19 cellular contexts compared by ENCODE assay signal in genomic region chr12:124375141-124375788, GRCh38.
DNase-seq lines count a peak whose midpoint lies in the region; ATAC-seq and TF ChIP-seq lines count a peak whose summit lies in the region.
"Had no signal": no experiment of that assay in that cellular context is flagged by ENCODE, and none has a peak within 500 bp of the region (broad histone marks: within the 10 kb centered on the region; RNA-seq: fewer than 3 reads in every experiment).

No MANE protein-coding gene starts in this region.

- H3K27me3 ChIP-seq in foreskin keratinocyte (no peaks in the 10 kb centered on the region), WERI-Rb-1 (ENCODE audit: insufficient read depth, low read depth, severe bottlenecking) (no peaks in the 10 kb centered on the region)
- H3K27me3 ChIP-seq: dorsolateral prefrontal cortex, ovary, right lobe of liver, SJCRH30, vagina had no signal

- peak; percentile 23; the same call in 1 of the 2 replicates for TF ChIP-seq CTCF in VCaP (conservative IDR thresholded peaks at IDR 0.05)
- TF ChIP-seq CTCF in foreskin keratinocyte (conservative IDR thresholded peaks at IDR 0.05), result peak; percentile 28
- no peak for TF ChIP-seq CTCF in WERI-Rb-1 (IDR thresholded peaks at IDR 0.05; ENCODE audit: low read depth, low read length)

- peak overlapping the region; percentile 14 for H3K27ac Mint-ChIP-seq in activated CD4-positive, alpha-beta T cell treated with anti-CD3 and anti-CD28 coated beads for 36 hours
- no peak overlapping the region for H3K27ac Mint-ChIP-seq in activated CD4-positive, alpha-beta T cell treated with anti-CD3 and anti-CD28 coated beads, Interleukin-2, amount 10 ng/mL, durations not matched to agents 24 days and 14 days
- peak overlapping the region; percentile 19 for H3K27ac Mint-ChIP-seq in stimulated activated memory B cell treated with anti-CD40 and anti-IgM and Interleukin-4, amounts not matched to agents 10 μg/mL and 1 μg/mL and 100 μg/mL, for 72 hours
- H3K27ac Mint-ChIP-seq: activated CD4-positive, alpha-beta memory T cell treated with anti-CD3 and anti-CD28 coated beads for 36 hours; T-helper 17 cell had no signal

- DNase-seq in activated CD4-positive, alpha-beta T cell treated with anti-CD3 and anti-CD28 coated beads for 36 hours, result no peak
- no peak for DNase-seq in activated CD4-positive, alpha-beta T cell treated with anti-CD3 and anti-CD28 coated beads, Interleukin-2, amount 10 ng/mL, durations not matched to agents 24 days and 14 days
- DNase-seq in foreskin keratinocyte, result no peak
- DNase-seq in NAMALWA (ENCODE audit: low spot score), result no peak
- no peak for DNase-seq in WERI-Rb-1
- DNase-seq: activated CD4-positive, alpha-beta memory T cell treated with anti-CD3 and anti-CD28 coated beads for 36 hours; amniotic stem cell; dorsolateral prefrontal cortex; Karpas-422; NCI-H526; SJCRH30; T-helper 17 cell had no signal

- peaks cover 81% of the 10 kb centered on the region for H3K36me3 ChIP-seq in WERI-Rb-1
- H3K36me3 ChIP-seq: ovary had no signal

- peaks cover 7% of the 10 kb centered on the region for H3K36me3 Mint-ChIP-seq in activated CD4-positive, alpha-beta T cell treated with anti-CD3 and anti-CD28 coated beads for 36 hours (ENCODE audit: low read depth)
- H3K36me3 Mint-ChIP-seq in activated CD4-positive, alpha-beta T cell treated with anti-CD3 and anti-CD28 coated beads, Interleukin-2, amount 10 ng/mL, durations not matched to agents 24 days and 14 days (ENCODE audit: low read depth), result peaks cover 4% of the 10 kb centered on the region
- peaks cover 50% of the 10 kb centered on the region for H3K36me3 Mint-ChIP-seq in stimulated activated memory B cell treated with anti-CD40 and anti-IgM and Interleukin-4, amounts not matched to agents 10 μg/mL and 1 μg/mL and 100 μg/mL, for 72 hours

- no peak overlapping the region for H3K4me3 ChIP-seq in WERI-Rb-1 (ENCODE audit: low read depth, low read length)
- H3K4me3 ChIP-seq: dorsolateral prefrontal cortex, ovary, right lobe of liver, SJCRH30, vagina had no signal

- no peak overlapping the region for H3K4me3 Mint-ChIP-seq in activated CD4-positive, alpha-beta T cell treated with anti-CD3 and anti-CD28 coated beads for 36 hours
- no peak overlapping the region for H3K4me3 Mint-ChIP-seq in activated CD4-positive, alpha-beta T cell treated with anti-CD3 and anti-CD28 coated beads, Interleukin-2, amount 10 ng/mL, durations not matched to agents 24 days and 14 days
- H3K4me3 Mint-ChIP-seq in stimulated activated memory B cell treated with anti-CD40 and anti-IgM and Interleukin-4, amounts not matched to agents 10 μg/mL and 1 μg/mL and 100 μg/mL, for 72 hours, result no peak overlapping the region
- H3K4me3 Mint-ChIP-seq: activated CD4-positive, alpha-beta memory T cell treated with anti-CD3 and anti-CD28 coated beads for 36 hours; T-helper 17 cell had no signal

- intact Hi-C loops in activated CD4-positive, alpha-beta T cell treated with anti-CD3 and anti-CD28 coated beads for 36 hours (cut with DNase I, micrococcal nuclease), result no loop called here
- intact Hi-C loops in activated CD4-positive, alpha-beta T cell treated with anti-CD3 and anti-CD28 coated beads, Interleukin-2, amount 10 ng/mL, durations not matched to agents 24 days and 14 days (cut with micrococcal nuclease), result no loop called here

- H3K4me1 ChIP-seq in foreskin keratinocyte, result peaks cover under 1% of the 10 kb centered on the region

- peak overlapping the region; percentile 15; the same call in 1 of the 2 replicates for H3K27ac ChIP-seq in VCaP
- no peak overlapping the region for H3K27ac ChIP-seq in foreskin keratinocyte
- no peak overlapping the region for H3K27ac ChIP-seq in WERI-Rb-1
- H3K27ac ChIP-seq: C4-2B, SJCRH30, vagina had no signal

- H3K9me3 ChIP-seq in WERI-Rb-1 (ENCODE audit: severe bottlenecking), result no peaks in the 10 kb centered on the region
- H3K9me3 ChIP-seq: ovary, right lobe of liver, SJCRH30, vagina had no signal

- ATAC-seq in activated CD4-positive, alpha-beta T cell treated with anti-CD3 and anti-CD28 coated beads for 36 hours, result no peak
- no peak for ATAC-seq in foreskin keratinocyte
- no peak for ATAC-seq in stimulated activated memory B cell treated with anti-CD40 and anti-IgM and Interleukin-4, amounts not matched to agents 10 μg/mL and 1 μg/mL and 100 μg/mL, for 72 hours
- ATAC-seq in HG02870 (IDR thresholded peaks at IDR 0.05; ENCODE audit: unreplicated experiment), result no peak
- ATAC-seq: T-helper 17 cell had no signal

- POLR2A ChIA-PET in activated CD4-positive, alpha-beta T cell treated with anti-CD3 and anti-CD28 coated beads for 36 hours (lab: Charles Lee), result no interaction called here

- H3K27me3 Mint-ChIP-seq in activated CD4-positive, alpha-beta T cell treated with anti-CD3 and anti-CD28 coated beads for 36 hours, result no peaks in the 10 kb centered on the region
- no peaks in the 10 kb centered on the region for H3K27me3 Mint-ChIP-seq in activated CD4-positive, alpha-beta T cell treated with anti-CD3 and anti-CD28 coated beads, Interleukin-2, amount 10 ng/mL, durations not matched to agents 24 days and 14 days
- no peaks in the 10 kb centered on the region for H3K27me3 Mint-ChIP-seq in stimulated activated memory B cell treated with anti-CD40 and anti-IgM and Interleukin-4, amounts not matched to agents 10 μg/mL and 1 μg/mL and 100 μg/mL, for 72 hours
- H3K27me3 Mint-ChIP-seq: activated CD4-positive, alpha-beta memory T cell treated with anti-CD3 and anti-CD28 coated beads for 36 hours; T-helper 17 cell had no signal

- no peaks in the 10 kb centered on the region for H3K9me3 Mint-ChIP-seq in activated CD4-positive, alpha-beta T cell treated with anti-CD3 and anti-CD28 coated beads for 36 hours (ENCODE audit: low read depth)
- H3K9me3 Mint-ChIP-seq in activated CD4-positive, alpha-beta T cell treated with anti-CD3 and anti-CD28 coated beads, Interleukin-2, amount 10 ng/mL, durations not matched to agents 24 days and 14 days, result no peaks in the 10 kb centered on the region
- no peaks in the 10 kb centered on the region for H3K9me3 Mint-ChIP-seq in stimulated activated memory B cell treated with anti-CD40 and anti-IgM and Interleukin-4, amounts not matched to agents 10 μg/mL and 1 μg/mL and 100 μg/mL, for 72 hours
- H3K9me3 Mint-ChIP-seq: activated CD4-positive, alpha-beta memory T cell treated with anti-CD3 and anti-CD28 coated beads for 36 hours had no signal

- CTCF ChIA-PET in activated CD4-positive, alpha-beta T cell treated with anti-CD3 and anti-CD28 coated beads for 36 hours (lab: Charles Lee), result no interaction called here

- no peaks in the 10 kb centered on the region for H3K4me1 Mint-ChIP-seq in activated CD4-positive, alpha-beta T cell treated with anti-CD3 and anti-CD28 coated beads for 36 hours
- no peaks in the 10 kb centered on the region for H3K4me1 Mint-ChIP-seq in activated CD4-positive, alpha-beta T cell treated with anti-CD3 and anti-CD28 coated beads, Interleukin-2, amount 10 ng/mL, durations not matched to agents 24 days and 14 days
- no peaks in the 10 kb centered on the region for H3K4me1 Mint-ChIP-seq in stimulated activated memory B cell treated with anti-CD40 and anti-IgM and Interleukin-4, amounts not matched to agents 10 μg/mL and 1 μg/mL and 100 μg/mL, for 72 hours
